1 cellular context compared by ENCODE assay signal in genomic region chr17:75610103-75610984, GRCh38.
TF ChIP-seq lines count a peak whose summit lies in the region.

No MANE protein-coding gene starts in this region.

TF ChIP-seq in HepG2, 621 proteins besides CTCF, POLR2A, EP300 and RAD21 (continued from another document and continues in another):
- TF ChIP-seq REST (IDR thresholded peaks at IDR 0.05; ENCODE audit: borderline replicate concordance in 1 of 2, low read depth in 1 of 2, low read length in 2 of 2) (no peak), ATF3 (CRISPR knock-in tag; IDR thresholded peaks at IDR 0.05) (0 out of 2 replicates have a peak, but pooled peaks have one; percentile 39), ZBTB38 (CRISPR knock-in tag; IDR thresholded peaks at IDR 0.05) (peak; percentile 56; the same call in 1 of the 2 replicates), NCOA2 (CRISPR knock-in tag; IDR thresholded peaks at IDR 0.05) (no peak), ZBTB42 (CRISPR knock-in tag; IDR thresholded peaks at IDR 0.05) (no peak), ZNF350 (CRISPR knock-in tag; IDR thresholded peaks at IDR 0.05; ENCODE audit: borderline replicate concordance, low read depth) (peak; percentile 25; the same call in 1 of the 2 replicates), ZNF121 (CRISPR knock-in tag; IDR thresholded peaks at IDR 0.05) (0 out of 2 replicates have a peak, but pooled peaks have one; percentile 11), ZNF235 (CRISPR knock-in tag; IDR thresholded peaks at IDR 0.05; ENCODE audit: borderline replicate concordance) (no peak), ZNF503 (CRISPR knock-in tag; IDR thresholded peaks at IDR 0.05) (no peak), ZNF550 (CRISPR knock-in tag; IDR thresholded peaks at IDR 0.05; ENCODE audit: borderline replicate concordance) (no peak), HOXD1 (CRISPR knock-in tag; IDR thresholded peaks at IDR 0.05) (peak; percentile 44; the same call in 1 of the 2 replicates), HNF1A (IDR thresholded peaks at IDR 0.05; ENCODE audit: low read depth) (no peak), HNF1A (CRISPR knock-in tag; IDR thresholded peaks at IDR 0.05; ENCODE audit: borderline replicate concordance) (no peak), ZEB1 (IDR thresholded peaks at IDR 0.05; ENCODE audit: insufficient replicate concordance, low read depth) (no peak), TIGD3 (CRISPR knock-in tag; IDR thresholded peaks at IDR 0.05; ENCODE audit: borderline replicate concordance) (no peak), UBTF (CRISPR knock-in tag; IDR thresholded peaks at IDR 0.05) (peak; percentile 59), ZUFSP (CRISPR knock-in tag; IDR thresholded peaks at IDR 0.05; ENCODE audit: borderline replicate concordance) (no peak), U2AF1 (optimal IDR thresholded peaks at IDR 0.05; ENCODE audit: low read depth, low read length) (no peak), DR1 (CRISPR knock-in tag; IDR thresholded peaks at IDR 0.05) (0 out of 2 replicates have a peak, but pooled peaks have one; percentile 31), SALL1 (CRISPR knock-in tag; IDR thresholded peaks at IDR 0.05) (peak; percentile 62; the same call in 1 of the 2 replicates), RBFOX2 (IDR thresholded peaks at IDR 0.05; ENCODE audit: low read depth, low read length) (peak; percentile 46; the same call in 1 of the 2 replicates), HNF4G (IDR thresholded peaks at IDR 0.05; ENCODE audit: borderline replicate concordance, low read depth, low read length) (peak; percentile 89), HNF4G (CRISPR knock-in tag; IDR thresholded peaks at IDR 0.05; ENCODE audit: borderline replicate concordance, low read depth) (peak; percentile 88; the same call in 1 of the 2 replicates), NR2F2 (IDR thresholded peaks at IDR 0.05; ENCODE audit: borderline replicate concordance, low read depth) (no peak), ZMYM3 (CRISPR knock-in tag; IDR thresholded peaks at IDR 0.05) (no peak; the same call in 1 of the 2 replicates), HDAC1 (CRISPR knock-in tag; IDR thresholded peaks at IDR 0.05) (peak; percentile 29; the same call in 1 of the 2 replicates), ZMYM2 (CRISPR knock-in tag; IDR thresholded peaks at IDR 0.05) (peak; percentile 46; the same call in 1 of the 2 replicates), MZF1 (CRISPR knock-in tag; IDR thresholded peaks at IDR 0.05; ENCODE audit: borderline replicate concordance) (peak; percentile 68; the same call in 1 of the 2 replicates), ATRX (CRISPR knock-in tag; IDR thresholded peaks at IDR 0.05; ENCODE audit: borderline replicate concordance) (no peak), ZNF605 (CRISPR knock-in tag; IDR thresholded peaks at IDR 0.05) (0 out of 2 replicates have a peak, but pooled peaks have one; percentile 36), USF2 (IDR thresholded peaks at IDR 0.05; ENCODE audit: low read depth, low read length) (peak; percentile 25; the same call in 1 of the 2 replicates), USF2 (CRISPR knock-in tag; IDR thresholded peaks at IDR 0.05; ENCODE audit: borderline replicate concordance) (0 out of 2 replicates have a peak, but pooled peaks have one; percentile 59), MXI1 (IDR thresholded peaks at IDR 0.05; ENCODE audit: borderline replicate concordance, low read depth, low read length) (0 out of 3 replicates have a peak, but pooled peaks have one; percentile 57), ZNF18 (CRISPR knock-in tag; IDR thresholded peaks at IDR 0.05; ENCODE audit: insufficient replicate concordance) (no peak), THAP7 (CRISPR knock-in tag; IDR thresholded peaks at IDR 0.05) (no peak), ZNF333 (CRISPR knock-in tag; IDR thresholded peaks at IDR 0.05; ENCODE audit: borderline replicate concordance) (no peak), RFXAP (CRISPR knock-in tag; IDR thresholded peaks at IDR 0.05; ENCODE audit: borderline replicate concordance) (peak; percentile 21; the same call in 1 of the 2 replicates), RARA (CRISPR knock-in tag; IDR thresholded peaks at IDR 0.05) (peak; percentile 59), ISX (CRISPR knock-in tag; conservative IDR thresholded peaks at IDR 0.05) (no peak)
